ENCODE assay signal across 8 cellular contexts in genomic region chr16:11586375-11586855, GRCh38. TPM values are rescaled to one million over a fixed set of nuclear protein-coding genes. Genes with fewer than 3 reads are reported as not detected.
DNase-seq lines count a peak whose midpoint lies in the region; ATAC-seq and TF ChIP-seq lines count a peak whose summit lies in the region.

No MANE protein-coding gene starts in this region.

- H3K4me3 ChIP-seq in Panc1 (ENCODE audit: low read depth in 2 of 2, low read length in 2 of 2): peak overlapping the region; percentile 66 to 79
- peak overlapping the region; percentile 79 for H3K4me3 ChIP-seq in epithelial cell of esophagus (ENCODE audit: low read length)

- ATAC-seq in CD4-positive, alpha-beta T cell (ENCODE audit: poor library complexity): no peak
- peak; percentile 7 for ATAC-seq in GM21717 (IDR thresholded peaks at IDR 0.05; ENCODE audit: unreplicated experiment)
- ATAC-seq in Panc1: peak; percentile 52

- no TSS peak for BruUV-seq in Panc1 (replicated peaks; lab: Mats Ljungman, UMichigan)

- DNase-seq in CD4-positive, alpha-beta T cell: no peak
- DNase-seq in Panc1 (ENCODE audit: low read depth, low spot score) (no peak), epithelial cell of esophagus (ENCODE audit: low read depth) (no peak), neural crest cell (ENCODE audit: low read depth, low spot score) (no peak), cerebellar cortex (ENCODE audit: low spot score) (no peak), AG08396 (ENCODE audit: low spot score) (no peak), NCI-H226 (no peak)

- peaks cover 45% of the 10 kb centered on the region for H3K36me3 Mint-ChIP-seq in CD4-positive, alpha-beta T cell (ENCODE audit: low read depth)
- no peaks in the 10 kb centered on the region for H3K36me3 Mint-ChIP-seq in neural crest cell (ENCODE audit: low read depth)

- H3K27ac Mint-ChIP-seq in CD4-positive, alpha-beta T cell: peak overlapping the region; percentile 91
- H3K27ac Mint-ChIP-seq in neural crest cell (ENCODE audit: unreplicated experiment): no peak overlapping the region

- H3K4me1 ChIP-seq in Panc1 (ENCODE audit: control insufficient read depth, insufficient read depth, low read length): peaks cover 33% of the 10 kb centered on the region

- H3K27me3 Mint-ChIP-seq in CD4-positive, alpha-beta T cell: no peaks in the 10 kb centered on the region
- H3K27me3 Mint-ChIP-seq in neural crest cell (ENCODE audit: low read depth): peaks cover 6% of the 10 kb centered on the region

- no peaks in the 10 kb centered on the region for H3K36me3 ChIP-seq in Panc1 (ENCODE audit: control insufficient read depth, insufficient read depth, low read length)

- CTCF ChIA-PET in CD4-positive, alpha-beta T cell (lab: Charles Lee): interaction anchor here (1.2 to 2.1 kb wide), 2 partner anchors 26 to 54 kb away, joined by 3 to 9 read pairs; no protein-coding TSS in a partner anchor
- CTCF ChIA-PET in Panc1 (lab: Charles Lee): interaction anchor here (0.6 kb wide), 1 partner anchor 26 kb away, joined by 6 read pairs; no protein-coding TSS in a partner anchor

- intact Hi-C loops in CD4-positive, alpha-beta T cell (cut with DNase I, micrococcal nuclease): no loop called here
- intact Hi-C loops in Panc1 (cut with micrococcal nuclease; ENCODE audit: unreplicated experiment): no loop called here

- peak overlapping the region; percentile 82 for H3K27ac ChIP-seq in CD4-positive, alpha-beta T cell (ENCODE audit: low read depth, low read length)
- peak overlapping the region; percentile 87 for H3K27ac ChIP-seq in Panc1 (ENCODE audit: low read length)

- H3K4me3 Mint-ChIP-seq in CD4-positive, alpha-beta T cell: peak overlapping the region; percentile 90
- peak overlapping the region; percentile 92 for H3K4me3 Mint-ChIP-seq in neural crest cell

- H3K27me3 ChIP-seq in CD4-positive, alpha-beta T cell (ENCODE audit: control insufficient read depth, insufficient read depth, low read length): no peaks in the 10 kb centered on the region
- H3K27me3 ChIP-seq in Panc1 (ENCODE audit: control insufficient read depth, insufficient read depth, low read length): no peaks in the 10 kb centered on the region

- no peak for TF ChIP-seq CTCF in CD4-positive, alpha-beta T cell (IDR thresholded peaks at IDR 0.05)
- TF ChIP-seq CTCF in Panc1 (IDR thresholded peaks at IDR 0.05): no peak
- no peak for TF ChIP-seq CTCF in epithelial cell of esophagus (IDR thresholded peaks at IDR 0.05; ENCODE audit: insufficient read depth, low read depth, low read length, missing control alignments)
- TF ChIP-seq CTCF in neural crest cell (conservative IDR thresholded peaks at IDR 0.05): no peak

- H3K4me1 Mint-ChIP-seq in CD4-positive, alpha-beta T cell (ENCODE audit: low read depth): peaks cover 59% of the 10 kb centered on the region
- peaks cover 45% of the 10 kb centered on the region for H3K4me1 Mint-ChIP-seq in neural crest cell

- H3K9me3 ChIP-seq in CD4-positive, alpha-beta T cell (ENCODE audit: control insufficient read depth, low read length): no peaks in the 10 kb centered on the region
- no peaks in the 10 kb centered on the region for H3K9me3 ChIP-seq in Panc1 (ENCODE audit: control insufficient read depth, insufficient read depth, low read depth, low read length)

- POLR2A ChIA-PET in CD4-positive, alpha-beta T cell (lab: Charles Lee): interaction anchor here (0.9 to 2.9 kb wide), 13 partner anchors 9 to 156 kb away, joined by 3 to 39 read pairs (median 5); partner anchors contain the start of gene TXNDC11
- POLR2A ChIA-PET in Panc1 (lab: Charles Lee): interaction anchor here (0.5 to 0.6 kb wide), 2 partner anchors 40 to 637 kb away, joined by 9 to 13 read pairs; no protein-coding TSS in a partner anchor

- in situ Hi-C loops in Panc1 (cut with HindIII; ENCODE audit: low pct_unique_long_range_greater_than_20kb, low sequenced_read_pairs): no loop called here

- H3K9me3 Mint-ChIP-seq in CD4-positive, alpha-beta T cell: no peaks in the 10 kb centered on the region
- no peaks in the 10 kb centered on the region for H3K9me3 Mint-ChIP-seq in neural crest cell

RNA-seq across cellular contexts. Expression of gene LITAF, which starts 0.3 kb away (rescaled TPM):
- 100 to 1,000 TPM; 226 to 257 TPM for total RNA-seq in CD4-positive, alpha-beta T cell
- total RNA-seq in Panc1 (2021; ENCODE audit: unreplicated experiment): 85.2 TPM
- polyA plus RNA-seq in Panc1 (2012; ENCODE audit: insufficient read length): 77.9 TPM
- total RNA-seq in neural crest cell: 62.9 and 69.7 TPM in 2 replicates
